In the genomic region with DNA sequence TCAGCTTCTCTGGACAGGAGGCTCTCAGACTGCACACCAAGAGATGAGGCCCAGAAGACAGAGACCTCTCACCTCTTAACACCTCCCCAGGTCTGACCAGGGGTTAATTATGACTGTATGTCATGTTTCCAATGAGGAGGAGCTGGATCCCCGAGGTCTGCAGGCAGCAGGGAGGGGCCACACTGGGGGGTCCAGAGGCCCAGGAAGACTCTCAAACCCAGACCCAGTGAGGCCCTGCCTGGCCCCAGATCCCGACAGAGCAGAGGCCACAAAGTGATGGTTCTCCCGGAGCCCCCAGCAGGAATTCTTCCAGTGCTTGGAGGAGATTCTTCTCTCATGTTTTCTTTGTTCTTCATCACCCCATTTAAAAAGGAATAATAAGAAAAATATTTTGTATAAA, we compare ENCODE assay signal across 21 cellular contexts. TPM values are rescaled to one million over a fixed set of nuclear protein-coding genes. Genes with fewer than 3 reads are reported as not detected.
"Had no signal": no experiment of that assay in that cellular context is flagged by ENCODE, and none has a peak within 500 bp of the region (broad histone marks: within the 10 kb centered on the region; RNA-seq: fewer than 3 reads in every experiment).

No MANE protein-coding gene starts in this region.

- H3K9me3 ChIP-seq: SJCRH30 had no signal

- H3K4me3 ChIP-seq: PC-9, SJCRH30, SK-N-MC had no signal

- H3K4me1 ChIP-seq: SJCRH30 had no signal

- H3K27ac ChIP-seq: KMS-11, PC-9, RWPE1, SJCRH30, SK-N-MC had no signal

- H3K36me3 ChIP-seq: SJCRH30 had no signal

- DNase-seq: MM.1S, NCI-H1092, NCI-H1105, NCI-H1417 treated with DMSO at 0.1 percent for 48 hours, NCI-H1436 treated with DMSO at 0.1 percent for 48 hours, NCI-H1694 treated with DMSO at 0.1 percent for 48 hours, NCI-H187 treated with DMSO at 0.1 percent for 48 hours, NCI-H2029, NCI-H226, NCI-H446 treated with DMSO at 0.1 percent for 48 hours, NCI-H510A, NCI-H524, NCI-H526, NCI-H748 treated with DMSO at 0.1 percent for 48 hours, PC-9, SHP77, SIG-M5, SJCRH30 had no signal

RNA-seq across cellular contexts. Expression of a gene that starts 28.8 kb away (rescaled TPM):
- total RNA-seq: PC-9 had no signal
